Comparison of ENCODE assay signal across 10 cellular contexts in the genomic region with DNA sequence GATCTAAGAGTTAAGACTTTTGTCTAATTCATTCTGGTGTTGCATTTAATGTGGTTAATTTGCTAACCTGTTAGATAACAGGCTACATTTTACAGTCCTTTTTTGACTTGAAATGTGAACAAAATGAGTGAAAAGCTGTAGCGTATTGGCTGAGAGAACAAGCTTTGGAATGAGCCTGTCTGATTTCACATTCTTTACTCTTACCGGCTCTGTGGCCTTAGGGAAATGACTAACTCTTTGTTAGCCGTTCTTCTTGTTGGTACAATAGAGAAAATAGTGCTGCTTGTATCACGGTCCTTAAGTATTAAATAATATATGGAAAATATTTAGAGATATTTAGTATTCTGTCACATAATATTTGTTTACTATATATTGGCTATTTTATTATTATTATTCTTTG. TPM values are rescaled to one million over a fixed set of nuclear protein-coding genes. Genes with fewer than 3 reads are reported as not detected.
DNase-seq lines count a peak whose midpoint lies in the region; ATAC-seq and TF ChIP-seq lines count a peak whose summit lies in the region.
"Had no signal": no experiment of that assay in that cellular context is flagged by ENCODE, and none has a peak within 500 bp of the region (broad histone marks: within the 10 kb centered on the region; RNA-seq: fewer than 3 reads in every experiment).

No MANE protein-coding gene starts in this region.

- H3K27me3 Mint-ChIP-seq in Calu3 (ENCODE audit: unreplicated experiment), result no peaks in the 10 kb centered on the region
- no peaks in the 10 kb centered on the region for H3K27me3 Mint-ChIP-seq in neural progenitor cell (ENCODE audit: insufficient read depth, low read depth)
- peaks cover 12% of the 10 kb centered on the region for H3K27me3 Mint-ChIP-seq in activated naive CD4-positive, alpha-beta T cell treated with anti-CD3 and anti-CD28 coated beads, Interleukin-2, amount 10 ng/mL, durations not matched to agents 7 days and 5 days

- H2AFZ ChIP-seq in neural progenitor cell (replicated peaks), result no peak overlapping the region

- no peak for ATAC-seq in GM18867 (IDR thresholded peaks at IDR 0.05; ENCODE audit: unreplicated experiment)

- H3K4me1 Mint-ChIP-seq in Calu3 (ENCODE audit: low read depth, unreplicated experiment), result peaks cover 8% of the 10 kb centered on the region
- H3K4me1 Mint-ChIP-seq in neural progenitor cell, result peaks cover 17% of the 10 kb centered on the region
- H3K4me1 Mint-ChIP-seq in activated naive CD4-positive, alpha-beta T cell treated with anti-CD3 and anti-CD28 coated beads, Interleukin-2, amount 10 ng/mL, durations not matched to agents 7 days and 5 days, result peaks cover 27% of the 10 kb centered on the region

- H4K20me1 ChIP-seq in neural progenitor cell (ENCODE audit: low read depth), result peaks cover 23% of the 10 kb centered on the region

- peak overlapping the region; percentile 88 for H3K4me3 ChIP-seq in neural progenitor cell

- no TSS peak for BruUV-seq in Calu3 (replicated peaks; lab: Mats Ljungman, UMichigan)

- CTCF ChIA-PET in Calu3 (lab: Charles Lee), result interaction anchor here (0.8 to 1.0 kb wide), 2 partner anchors 11 to 13 kb away, joined by 3 read pairs; no protein-coding TSS in a partner anchor
- CTCF ChIA-PET in activated naive CD4-positive, alpha-beta T cell treated with anti-CD3 and anti-CD28 coated beads, Interleukin-2, amount 10 ng/mL, durations not matched to agents 7 days and 5 days (lab: Charles Lee), result no interaction called here

- H3K27ac ChIP-seq in neural progenitor cell, result peak overlapping the region; percentile 7
- H3K27ac ChIP-seq in substantia nigra (ENCODE audit: low read depth, low read length, poor library complexity, severe bottlenecking), result no peak overlapping the region

- H3K9me3 ChIP-seq in neural progenitor cell (ENCODE audit: low read depth), result no peaks in the 10 kb centered on the region

- H3K9me3 Mint-ChIP-seq in Calu3 (ENCODE audit: low read depth, unreplicated experiment) (no peaks in the 10 kb centered on the region), neural progenitor cell (no peaks in the 10 kb centered on the region)
- H3K9me3 Mint-ChIP-seq in activated naive CD4-positive, alpha-beta T cell treated with anti-CD3 and anti-CD28 coated beads, Interleukin-2, amount 10 ng/mL, durations not matched to agents 7 days and 5 days, result no peaks in the 10 kb centered on the region

- H3K4me1 ChIP-seq in neural progenitor cell, result peaks cover 11% of the 10 kb centered on the region

- H3K79me2 ChIP-seq in neural progenitor cell (ENCODE audit: low read depth), result peaks cover 69% of the 10 kb centered on the region

- H3K9ac ChIP-seq in neural progenitor cell, result no peak overlapping the region

- H3K36me3 Mint-ChIP-seq in Calu3 (ENCODE audit: insufficient read depth, unreplicated experiment), result peaks cover 16% of the 10 kb centered on the region
- no peaks in the 10 kb centered on the region for H3K36me3 Mint-ChIP-seq in neural progenitor cell
- peaks cover 5% of the 10 kb centered on the region for H3K36me3 Mint-ChIP-seq in activated naive CD4-positive, alpha-beta T cell treated with anti-CD3 and anti-CD28 coated beads, Interleukin-2, amount 10 ng/mL, durations not matched to agents 7 days and 5 days

- TF ChIP-seq CTCF in Calu3 (IDR thresholded peaks at IDR 0.05; ENCODE audit: unreplicated experiment), result no peak
- TF ChIP-seq CTCF in neural progenitor cell (IDR thresholded peaks at IDR 0.05), result no peak

- H3K4me2 ChIP-seq in neural progenitor cell, result peak overlapping the region; percentile 97

- H3F3A ChIP-seq in neural progenitor cell (ENCODE audit: low read depth), result peaks cover 6% of the 10 kb centered on the region

- H3K4me3 Mint-ChIP-seq in Calu3 (ENCODE audit: low read depth, unreplicated experiment) (peak overlapping the region; percentile 81), neural progenitor cell (peak overlapping the region; percentile 100)
- H3K4me3 Mint-ChIP-seq in activated naive CD4-positive, alpha-beta T cell treated with anti-CD3 and anti-CD28 coated beads, Interleukin-2, amount 10 ng/mL, durations not matched to agents 7 days and 5 days, result no peak overlapping the region

- H3K27me3 ChIP-seq in neural progenitor cell, result peaks cover 10% of the 10 kb centered on the region

- DNase-seq in Calu3, result no peak
- peak; percentile 23 for DNase-seq in NCI-H2029 (lab: John Stamatoyannopoulos, UW)
- peak; percentile 78 for DNase-seq in dermis blood vessel endothelial cell
- peak; percentile 46 for DNase-seq in neural progenitor cell (ENCODE audit: low spot score)
- DNase-seq in substantia nigra (lab: John Stamatoyannopoulos, UW), result no peak
- no peak for DNase-seq in pons (ENCODE audit: low spot score)
- no peak for DNase-seq in activated naive CD4-positive, alpha-beta T cell treated with anti-CD3 and anti-CD28 coated beads, Interleukin-2, amount 10 ng/mL, durations not matched to agents 7 days and 5 days
- DNase-seq: anterior cingulate cortex, occipital lobe had no signal

- H3K27ac Mint-ChIP-seq in Calu3 (ENCODE audit: unreplicated experiment) (no peak overlapping the region), neural progenitor cell (no peak overlapping the region)
- no peak overlapping the region for H3K27ac Mint-ChIP-seq in activated naive CD4-positive, alpha-beta T cell treated with anti-CD3 and anti-CD28 coated beads, Interleukin-2, amount 10 ng/mL, durations not matched to agents 7 days and 5 days

- no peaks in the 10 kb centered on the region for H3K36me3 ChIP-seq in neural progenitor cell

- intact Hi-C loops in Calu3 (cut with micrococcal nuclease; ENCODE audit: unreplicated experiment), result no loop called here

RNA-seq across cellular contexts. Expression of gene MNAT1, which starts 1.9 kb away (rescaled TPM):
- 44.6 and 48.0 TPM in 2 replicates for total RNA-seq in Calu3 (2022)
- total RNA-seq in dermis blood vessel endothelial cell, result 52.6 and 59.6 TPM in 2 replicates
- total RNA-seq in neural progenitor cell (ENCODE audit: low replicate concordance), result 64.0 and 114 TPM in 2 replicates

RNA-seq across cellular contexts. Expression of gene SIX4, which starts 12.3 kb away (rescaled TPM):
- 20.9 and 22.8 TPM in 2 replicates for total RNA-seq in Calu3 (2022)
- total RNA-seq in dermis blood vessel endothelial cell, result 0.51 and 1.0 TPM in 2 replicates
- 28.8 and 32.9 TPM in 2 replicates for total RNA-seq in neural progenitor cell (ENCODE audit: low replicate concordance)

Comparison
In these comparisons a context has a peak if more than half of its experiments do, and no peak if none do; other contexts are left out.
1. DNase-seq: peak in NCI-H2029 (single experiment), dermis blood vessel endothelial cell (single experiment) and neural progenitor cell (single experiment); none in Calu3 (single experiment), substantia nigra (0 of 49), pons (single experiment) and activated naive CD4-positive, alpha-beta T cell treated with anti-CD3 and anti-CD28 coated beads, Interleukin-2, amount 10 ng/mL, durations not matched to agents 7 days and 5 days (single experiment).
2. RNA of gene SIX4, which starts 12.3 kb away (total RNA-seq): 28.8 to 32.9 TPM in neural progenitor cell and 20.9 to 22.8 TPM in Calu3; 0.51 to 1.0 TPM in dermis blood vessel endothelial cell; every median in the first group is over 10 times any median in the second.